In genomic region chr18:59246796-59247195, GRCh38 we compare ENCODE assay signal across 9 cellular contexts. TPM values are rescaled to one million over a fixed set of nuclear protein-coding genes. Genes with fewer than 3 reads are reported as not detected.
"Had no signal": no experiment of that assay in that cellular context is flagged by ENCODE, and none has a peak within 500 bp of the region (broad histone marks: within the 10 kb centered on the region; RNA-seq: fewer than 3 reads in every experiment).

No MANE protein-coding gene starts in this region.

- FAIRE-seq: H54, HepG2 had no signal

- ATAC-seq: HepG2 had no signal

- H3K4me3 Mint-ChIP-seq: H9, IgD-negative memory B cell had no signal

- DNase-seq: GOT3, H9, HCEC 1CT, KBM-7 had no signal

- H3K27ac ChIP-seq: HL-60 had no signal

- H3K36me3 Mint-ChIP-seq: IgD-negative memory B cell had no signal

- H3K27ac Mint-ChIP-seq: H9, IgD-negative memory B cell had no signal

- H3K4me1 Mint-ChIP-seq: IgD-negative memory B cell had no signal

RNA-seq across cellular contexts. Expression of gene RAX, which starts 26.5 kb away (rescaled TPM):
- total RNA-seq: HepG2, HT1080 had no signal
- polyA plus RNA-seq: HepG2, IgD-negative memory B cell had no signal

RNA-seq across cellular contexts. Expression of gene GRP, which starts 26.8 kb away (rescaled TPM):
- total RNA-seq: H9, HepG2, HT1080 had no signal
- polyA plus RNA-seq: HepG2, IgD-negative memory B cell had no signal
